12 cellular contexts compared by ENCODE assay signal in genomic region chr7:135822396-135822795, GRCh38.
A peak's percentile ranks its signal among the peaks of the same experiment; 100 is the strongest.
DNase-seq lines count a peak whose midpoint lies in the region; ATAC-seq and TF ChIP-seq lines count a peak whose summit lies in the region.
"Had no signal": no experiment of that assay in that cellular context is flagged by ENCODE, and none has a peak within 500 bp of the region (broad histone marks: within the 10 kb centered on the region; RNA-seq: fewer than 3 reads in every experiment).

No MANE protein-coding gene starts in this region.

- no peak for TF ChIP-seq POLR2A in GM18505 (IDR thresholded peaks at IDR 0.05; ENCODE audit: borderline replicate concordance, extremely low read depth, insufficient read depth, insufficient read length)

- DNase-seq in DMS 273 treated with DMSO at 0.1 percent for 48 hours (lab: John Stamatoyannopoulos, UW) (peak; percentile 80), NCI-H524 (lab: John Stamatoyannopoulos, UW) (peak; percentile 79 to 89), NCI-H69 (lab: John Stamatoyannopoulos, UW) (peak; percentile 32), SK-N-DZ (ENCODE audit: low spot score) (peak; percentile 64), NCI-H187 treated with DMSO at 0.1 percent for 48 hours (lab: John Stamatoyannopoulos, UW) (no peak)
- DNase-seq: 8988T; CD4-positive, alpha-beta memory T cell; H9; IMR-90 had no signal

- ATAC-seq in GM18520 (IDR thresholded peaks at IDR 0.05; ENCODE audit: unreplicated experiment) (no peak), GM18505 (IDR thresholded peaks at IDR 0.05; ENCODE audit: unreplicated experiment) (no peak), GM18517 (IDR thresholded peaks at IDR 0.05; ENCODE audit: unreplicated experiment) (no peak)
